Comparison of ENCODE assay signal across 8 cellular contexts in genomic region chr2:108593547-108594098, GRCh38. TPM values are rescaled to one million over a fixed set of nuclear protein-coding genes. Genes with fewer than 3 reads are reported as not detected.
A peak's percentile ranks its signal among the peaks of the same experiment; 100 is the strongest.
DNase-seq lines count a peak whose midpoint lies in the region; ATAC-seq and TF ChIP-seq lines count a peak whose summit lies in the region.

No MANE protein-coding gene starts in this region.

- ATAC-seq in GM19452 (IDR thresholded peaks at IDR 0.05; ENCODE audit: unreplicated experiment), result peak; percentile 2
- no peak for ATAC-seq in GM21390 (IDR thresholded peaks at IDR 0.05; ENCODE audit: unreplicated experiment)

- TF ChIP-seq CTCF in epithelial cell of proximal tubule (conservative IDR thresholded peaks at IDR 0.05; ENCODE audit: low read depth, low read length), result peak; percentile 22

- H3K4me3 ChIP-seq in epithelial cell of proximal tubule (ENCODE audit: low read depth, low read length) (peak overlapping the region; percentile 1), skeletal muscle cell (ENCODE audit: low read depth, low read length) (peak overlapping the region; percentile 10)

- DNase-seq in NCI-H226, result peak; percentile 65
- DNase-seq in epithelial cell of proximal tubule (ENCODE audit: low read depth), result peak; percentile 64
- peak; percentile 72 for DNase-seq in skeletal muscle cell (ENCODE audit: low read depth)
- DNase-seq in HK-2 (ENCODE audit: unreplicated experiment), result no peak
- DNase-seq in NK-92 treated with Interleukin-12 subunit alpha and Interleukin-12 subunit beta, amount 100 ng/mL, for 24 hours (lab: John Stamatoyannopoulos, UW), result no peak
- DNase-seq in activated effector memory CD4-positive, alpha-beta T cell treated with Interleukin-2 at 50 U/mL for 16 hours, result no peak

RNA-seq across cellular contexts. Expression of gene LIMS1, which starts 59.4 kb away (rescaled TPM):
- 58.3 and 95.4 TPM in 2 replicates for total RNA-seq in epithelial cell of proximal tubule

Comparison
In these comparisons a context has a peak if more than half of its experiments do, and no peak if none do; other contexts are left out.
1. DNase-seq: peak in NCI-H226 (single experiment), epithelial cell of proximal tubule (single experiment) and skeletal muscle cell (single experiment); none in HK-2 (single experiment), NK-92 treated with Interleukin-12 subunit alpha and Interleukin-12 subunit beta, amount 100 ng/mL, for 24 hours (single experiment) and activated effector memory CD4-positive, alpha-beta T cell treated with Interleukin-2 at 50 U/mL for 16 hours (single experiment).